Comparison of ENCODE assay signal across 12 cellular contexts in the genomic region with DNA sequence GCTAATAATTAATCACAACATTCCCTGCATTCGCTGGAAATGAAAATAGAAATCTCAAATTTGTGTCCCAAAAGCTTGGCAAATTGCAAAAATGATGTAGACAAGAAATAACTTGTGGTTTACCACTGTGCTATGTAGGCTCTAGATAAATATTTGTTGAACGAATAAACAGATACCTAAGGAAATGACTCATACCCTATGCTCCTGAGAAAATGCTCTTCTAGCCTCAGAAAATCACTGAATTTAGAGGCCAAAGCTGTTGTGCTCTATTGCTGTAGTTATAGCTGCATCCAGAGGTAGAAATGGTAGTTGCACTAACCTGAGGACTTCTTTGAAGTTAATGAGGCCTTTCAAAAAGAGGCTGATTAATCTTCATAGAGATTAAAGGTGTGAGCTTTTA.
DNase-seq lines count a peak whose midpoint lies in the region; ATAC-seq, FAIRE-seq and TF ChIP-seq lines count a peak whose summit lies in the region.
"Had no signal": no experiment of that assay in that cellular context is flagged by ENCODE, and none has a peak within 500 bp of the region (broad histone marks: within the 10 kb centered on the region; RNA-seq: fewer than 3 reads in every experiment).

No MANE protein-coding gene starts in this region.

- H3K27me3 ChIP-seq in BLaER1 treated with 17β-estradiol and CSF1 and Interleukin-3, amounts not matched to agents 10 nM and 100 nM: no peaks in the 10 kb centered on the region
- H3K27me3 ChIP-seq in keratinocyte (ENCODE audit: control insufficient read depth, extremely low read depth, insufficient read depth, low read length): no peaks in the 10 kb centered on the region

- no peak overlapping the region for H3K27ac Mint-ChIP-seq in activated T-helper 1 cell treated with anti-CD3 and anti-CD28 coated beads, Interleukin-12 subunit alpha, Interleukin-12 subunit beta, Interleukin-2, Interleukin-4 antibody, amounts not matched to agents 30 ng/mL and 10 ng/mL and 1 ng/mL, durations not matched to agents 14 hours and 24 hours and 36 hours

- no peaks in the 10 kb centered on the region for H3K9me3 ChIP-seq in BLaER1 treated with 17β-estradiol and CSF1 and Interleukin-3, amounts not matched to agents 10 nM and 100 nM (replicated peaks in 1 of 11)
- no peaks in the 10 kb centered on the region for H3K9me3 ChIP-seq in keratinocyte (ENCODE audit: control insufficient read depth, low read depth, low read length)
- H3K9me3 ChIP-seq: prostate gland had no signal

- FAIRE-seq in keratinocyte (lab: Jason Lieb, UNC): peak; percentile 75

- TF ChIP-seq CTCF in keratinocyte (optimal IDR thresholded peaks at IDR 0.05 in 1 of 3, IDR thresholded peaks at IDR 0.05 in 1 of 3, conservative IDR thresholded peaks at IDR 0.05 in 1 of 3; ENCODE audit: extremely low read depth in 1 of 3, insufficient read depth in 2 of 3, low read length in 3 of 3): peak in 1 of 3 experiments; percentile 8

- H3K4me1 Mint-ChIP-seq in activated T-helper 1 cell treated with anti-CD3 and anti-CD28 coated beads, Interleukin-12 subunit alpha, Interleukin-12 subunit beta, Interleukin-2, Interleukin-4 antibody, amounts not matched to agents 30 ng/mL and 10 ng/mL and 1 ng/mL, durations not matched to agents 14 hours and 24 hours and 36 hours (ENCODE audit: low read depth): no peaks in the 10 kb centered on the region

- no peaks in the 10 kb centered on the region for H3K36me3 Mint-ChIP-seq in activated T-helper 1 cell treated with anti-CD3 and anti-CD28 coated beads, Interleukin-12 subunit alpha, Interleukin-12 subunit beta, Interleukin-2, Interleukin-4 antibody, amounts not matched to agents 30 ng/mL and 10 ng/mL and 1 ng/mL, durations not matched to agents 14 hours and 24 hours and 36 hours (ENCODE audit: low read depth)

- no peaks in the 10 kb centered on the region for H3K9me1 ChIP-seq in keratinocyte (ENCODE audit: control insufficient read depth, extremely low read depth, insufficient read depth, low read length)

- no peak for TF ChIP-seq EP300 in Ishikawa (IDR thresholded peaks at IDR 0.05; ENCODE audit: borderline replicate concordance)

- dilution Hi-C loops in keratinocyte (cut with MboI; ENCODE audit: extremely low pct_ligation_motif_present, low sequenced_read_pairs): no loop called here

- H3K36me3 ChIP-seq in BLaER1 treated with 17β-estradiol and CSF1 and Interleukin-3, amounts not matched to agents 10 nM and 100 nM: no peaks in the 10 kb centered on the region
- H3K36me3 ChIP-seq in keratinocyte (ENCODE audit: control insufficient read depth in 2 of 2, extremely low read depth in 1 of 2, insufficient read depth in 2 of 2, low read length in 2 of 2): no peaks in the 10 kb centered on the region
- H3K36me3 ChIP-seq: prostate gland had no signal

- no peak overlapping the region for H3K9ac ChIP-seq in BLaER1 treated with 17β-estradiol and CSF1 and Interleukin-3, amounts not matched to agents 10 nM and 100 nM
- no peak overlapping the region for H3K9ac ChIP-seq in keratinocyte (ENCODE audit: control insufficient read depth, extremely low read depth, insufficient read depth, low read length)

- peak overlapping the region; percentile 46 for H2AFZ ChIP-seq in keratinocyte (ENCODE audit: control insufficient read depth, low read length)

- no peaks in the 10 kb centered on the region for H3K27me3 Mint-ChIP-seq in activated T-helper 1 cell treated with anti-CD3 and anti-CD28 coated beads, Interleukin-12 subunit alpha, Interleukin-12 subunit beta, Interleukin-2, Interleukin-4 antibody, amounts not matched to agents 30 ng/mL and 10 ng/mL and 1 ng/mL, durations not matched to agents 14 hours and 24 hours and 36 hours (ENCODE audit: insufficient read depth)

- no peak overlapping the region for H3K4me3 Mint-ChIP-seq in activated T-helper 1 cell treated with anti-CD3 and anti-CD28 coated beads, Interleukin-12 subunit alpha, Interleukin-12 subunit beta, Interleukin-2, Interleukin-4 antibody, amounts not matched to agents 30 ng/mL and 10 ng/mL and 1 ng/mL, durations not matched to agents 14 hours and 24 hours and 36 hours

- intact Hi-C loops in activated T-helper 1 cell treated with anti-CD3 and anti-CD28 coated beads, Interleukin-12 subunit alpha, Interleukin-12 subunit beta, Interleukin-2, Interleukin-4 antibody, amounts not matched to agents 30 ng/mL and 10 ng/mL and 1 ng/mL, durations not matched to agents 14 hours and 24 hours and 36 hours (cut with micrococcal nuclease): no loop called here

- TF ChIP-seq RAD21 in Ishikawa (IDR thresholded peaks at IDR 0.05; ENCODE audit: low read depth): peak; percentile 42

- ATAC-seq in HG03521 (IDR thresholded peaks at IDR 0.05; ENCODE audit: unreplicated experiment) (no peak), GM19463 (IDR thresholded peaks at IDR 0.05; ENCODE audit: unreplicated experiment) (no peak)

- no peak overlapping the region for H3K27ac ChIP-seq in BLaER1 treated with 17β-estradiol and CSF1 and Interleukin-3, amounts not matched to agents 10 nM and 100 nM
- H3K27ac ChIP-seq in keratinocyte (ENCODE audit: control insufficient read depth, insufficient read depth, low read length): peak overlapping the region; percentile 24
- H3K27ac ChIP-seq: prostate gland had no signal

- no peaks in the 10 kb centered on the region for H4K20me1 ChIP-seq in BLaER1 treated with 17β-estradiol and CSF1 and Interleukin-3, amounts not matched to agents 10 nM and 100 nM
- no peaks in the 10 kb centered on the region for H4K20me1 ChIP-seq in keratinocyte (ENCODE audit: control insufficient read depth, extremely low read depth, insufficient read depth, low read length)

- DNase-seq in amniotic epithelial cell (ENCODE audit: low read depth): peak; percentile 95
- peak; percentile 21 for DNase-seq in keratinocyte (ENCODE audit: low read depth, low spot score)
- DNase-seq in NCI-H524 treated with DMSO at 0.1 percent for 48 hours (lab: John Stamatoyannopoulos, UW): no peak
- no peak for DNase-seq in activated T-helper 1 cell treated with anti-CD3 and anti-CD28 coated beads, Interleukin-12 subunit alpha, Interleukin-12 subunit beta, Interleukin-2, Interleukin-4 antibody, amounts not matched to agents 30 ng/mL and 10 ng/mL and 1 ng/mL, durations not matched to agents 14 hours and 24 hours and 36 hours (ENCODE audit: low spot score)
- DNase-seq: activated CD4-positive, CD25-positive, alpha-beta regulatory T cell treated with anti-CD3 and anti-CD28 coated beads, Interleukin-2, amount 50 U/mL, for 72 hours; aorta; NCI-H1930 had no signal

- H3K4me1 ChIP-seq in BLaER1 treated with 17β-estradiol and CSF1 and Interleukin-3, amounts not matched to agents 10 nM and 100 nM: peaks cover 0 to 9% (median 5%) of the 10 kb centered on the region in 10 experiments; a peak in 12 of 20 replicates
- peaks cover 14% of the 10 kb centered on the region for H3K4me1 ChIP-seq in keratinocyte (ENCODE audit: control insufficient read depth, extremely low read depth, insufficient read depth, low read length)
- H3K4me1 ChIP-seq: prostate gland had no signal

- H3K9me3 Mint-ChIP-seq in activated T-helper 1 cell treated with anti-CD3 and anti-CD28 coated beads, Interleukin-12 subunit alpha, Interleukin-12 subunit beta, Interleukin-2, Interleukin-4 antibody, amounts not matched to agents 30 ng/mL and 10 ng/mL and 1 ng/mL, durations not matched to agents 14 hours and 24 hours and 36 hours: no peaks in the 10 kb centered on the region

- peak overlapping the region in 6 of 11 experiments; percentile 0 to 41 (median 27); a peak in 5 of 22 replicates for H3K4me2 ChIP-seq in BLaER1 treated with 17β-estradiol and CSF1 and Interleukin-3, amounts not matched to agents 10 nM and 100 nM
- H3K4me2 ChIP-seq in keratinocyte (ENCODE audit: control insufficient read depth, extremely low read depth, insufficient read depth, low read depth, low read length): peak overlapping the region; percentile 82

- no peak overlapping the region for H3K4me3 ChIP-seq in BLaER1 treated with 17β-estradiol and CSF1 and Interleukin-3, amounts not matched to agents 10 nM and 100 nM
- no peak overlapping the region for H3K4me3 ChIP-seq in keratinocyte (ENCODE audit: control insufficient read depth in 2 of 3, extremely low read depth in 1 of 3, insufficient read depth in 2 of 3, low read depth in 1 of 3, low read length in 3 of 3)
- H3K4me3 ChIP-seq: prostate gland had no signal

- no peaks in the 10 kb centered on the region for H3K79me2 ChIP-seq in keratinocyte (ENCODE audit: control insufficient read depth, insufficient read depth, low read length)

TF ChIP-seq in Ishikawa, 13 proteins besides CTCF, POLR2A, EP300 and RAD21 (continues in another document):
- no peak for TF ChIP-seq TEAD4 (IDR thresholded peaks at IDR 0.05)
- no peak for TF ChIP-seq FOXM1 (IDR thresholded peaks at IDR 0.05; ENCODE audit: borderline replicate concordance, low read depth)
- TF ChIP-seq REST (IDR thresholded peaks at IDR 0.05; ENCODE audit: low read depth): no peak
- no peak for TF ChIP-seq USF1 (IDR thresholded peaks at IDR 0.05)

Comparison
In these comparisons a context has a peak if more than half of its experiments do, and no peak if none do; other contexts are left out.
1. DNase-seq: peak in amniotic epithelial cell (single experiment) and keratinocyte (single experiment); none in NCI-H524 treated with DMSO at 0.1 percent for 48 hours (single experiment) and activated T-helper 1 cell treated with anti-CD3 and anti-CD28 coated beads, Interleukin-12 subunit alpha, Interleukin-12 subunit beta, Interleukin-2, Interleukin-4 antibody, amounts not matched to agents 30 ng/mL and 10 ng/mL and 1 ng/mL, durations not matched to agents 14 hours and 24 hours and 36 hours (single experiment).